10 cellular contexts compared by ENCODE assay signal in genomic region chr17:43018932-43019331, GRCh38. TPM values are rescaled to one million over a fixed set of nuclear protein-coding genes. Genes with fewer than 3 reads are reported as not detected.
DNase-seq lines count a peak whose midpoint lies in the region; ATAC-seq and TF ChIP-seq lines count a peak whose summit lies in the region.
"Had no signal": no experiment of that assay in that cellular context is flagged by ENCODE, and none has a peak within 500 bp of the region (broad histone marks: within the 10 kb centered on the region; RNA-seq: fewer than 3 reads in every experiment).

No MANE protein-coding gene starts in this region.

- peak overlapping the region; percentile 72 to 91 (median 84) for H3K27ac Mint-ChIP-seq in CD14-positive monocyte
- H3K27ac Mint-ChIP-seq in dendritic cell treated with granulocyte-macrophage colony-stimulating factor and Interleukin-4, amounts not matched to agents 40 ng/mL and 50 ng/mL, for 4 days = peak overlapping the region; percentile 69

- TF ChIP-seq CTCF in CD14-positive monocyte (IDR thresholded peaks at IDR 0.05) (no peak), NB4 (IDR thresholded peaks at IDR 0.05; ENCODE audit: low read depth, low read length) (no peak), neutrophil (IDR thresholded peaks at IDR 0.05) (no peak)

- H3K4me1 Mint-ChIP-seq in CD14-positive monocyte = peaks cover 59% of the 10 kb centered on the region
- H3K4me1 Mint-ChIP-seq in dendritic cell treated with granulocyte-macrophage colony-stimulating factor and Interleukin-4, amounts not matched to agents 40 ng/mL and 50 ng/mL, for 4 days (ENCODE audit: low read depth) = peaks cover 62% of the 10 kb centered on the region

- H3K27me3 Mint-ChIP-seq in CD14-positive monocyte (ENCODE audit: low read depth in 3 of 3) = peaks cover 0 to 4% (median 0%) of the 10 kb centered on the region in 3 donors
- H3K27me3 Mint-ChIP-seq in dendritic cell treated with granulocyte-macrophage colony-stimulating factor and Interleukin-4, amounts not matched to agents 40 ng/mL and 50 ng/mL, for 4 days = no peaks in the 10 kb centered on the region

- ATAC-seq in HG02981 (IDR thresholded peaks at IDR 0.05; ENCODE audit: unreplicated experiment) (no peak), esophagus mucosa (no peak)

- DNase-seq in CD14-positive monocyte (ENCODE audit: low spot score) = no peak
- peak; percentile 86 for DNase-seq in NB4 (ENCODE audit: low read depth)
- no peak for DNase-seq in Ammon's horn (ENCODE audit: low spot score)
- no peak for DNase-seq in stimulated activated naive CD4-positive, alpha-beta T cell treated with Interleukin-2 at 50 U/mL for 16 hours (lab: John Stamatoyannopoulos, UW)

- no peaks in the 10 kb centered on the region for H3K9me3 Mint-ChIP-seq in CD14-positive monocyte
- H3K9me3 Mint-ChIP-seq in dendritic cell treated with granulocyte-macrophage colony-stimulating factor and Interleukin-4, amounts not matched to agents 40 ng/mL and 50 ng/mL, for 4 days = no peaks in the 10 kb centered on the region
- H3K9me3 Mint-ChIP-seq: activated CD4-positive, alpha-beta T cell treated with anti-CD3 and anti-CD28 coated beads, Interleukin-2, amount 10 ng/mL, durations not matched to agents 7 days and 5 days; stimulated activated effector memory CD8-positive, alpha-beta T cell treated with anti-CD3 and anti-CD28 coated beads, Interleukin-12 subunit alpha, Interleukin-12 subunit beta, amount 100 ng/mL, for 72 hours had no signal

- no peaks in the 10 kb centered on the region for H3K9me3 ChIP-seq in neutrophil

- H3K36me3 Mint-ChIP-seq in CD14-positive monocyte = peaks cover 27% of the 10 kb centered on the region in 2 donors
- H3K36me3 Mint-ChIP-seq in dendritic cell treated with granulocyte-macrophage colony-stimulating factor and Interleukin-4, amounts not matched to agents 40 ng/mL and 50 ng/mL, for 4 days (ENCODE audit: low read depth) = peaks cover 81% of the 10 kb centered on the region

- peaks cover 67 to 70% of the 10 kb centered on the region in 2 experiments for H3K4me1 ChIP-seq in neutrophil (ENCODE audit: control insufficient read depth in 1 of 2, insufficient read depth in 1 of 2, low read depth in 1 of 2, low read length in 1 of 2)

- H3K27me3 ChIP-seq in neutrophil = no peaks in the 10 kb centered on the region

- H3K4me3 ChIP-seq in NB4 (ENCODE audit: low read depth, low read length) (peak overlapping the region; percentile 25), neutrophil (ENCODE audit: low read depth in 1 of 2, low read length in 1 of 2) (peak overlapping the region in 1 of 2 experiments; percentile 3)

- no peak for TF ChIP-seq POLR2A in NB4 (IDR thresholded peaks at IDR 0.05; ENCODE audit: extremely low read depth, insufficient read length)

- intact Hi-C loops in CD14-positive monocyte (cut with micrococcal nuclease) = loop anchor here in 1 of 2 donors (10.0 kb wide), 1 partner anchor 106 kb away; the partner anchor contains the start of gene BRCA1
- intact Hi-C loops in dendritic cell treated with granulocyte-macrophage colony-stimulating factor and Interleukin-4, amounts not matched to agents 40 ng/mL and 50 ng/mL, for 4 days (cut with micrococcal nuclease) = no loop called here

- peak overlapping the region; percentile 25 to 54 for H3K4me3 Mint-ChIP-seq in CD14-positive monocyte
- no peak overlapping the region for H3K4me3 Mint-ChIP-seq in dendritic cell treated with granulocyte-macrophage colony-stimulating factor and Interleukin-4, amounts not matched to agents 40 ng/mL and 50 ng/mL, for 4 days
- H3K4me3 Mint-ChIP-seq: activated CD4-positive, alpha-beta T cell treated with anti-CD3 and anti-CD28 coated beads, Interleukin-2, amount 10 ng/mL, durations not matched to agents 7 days and 5 days had no signal

- peaks cover 28% of the 10 kb centered on the region for H3K36me3 ChIP-seq in neutrophil

- H3K27ac ChIP-seq in neutrophil = peak overlapping the region; percentile 74

RNA-seq across cellular contexts. Expression of gene VAT1, which starts 3.3 kb away (rescaled TPM):
- 10 to 100 TPM; 38.0 to 39.5 TPM for polyA plus RNA-seq in CD14-positive monocyte
- total RNA-seq in esophagus mucosa = 83.5 TPM

RNA-seq across cellular contexts. Expression of gene RND2, which starts 6.1 kb away (rescaled TPM):
- polyA plus RNA-seq in CD14-positive monocyte = not detected
- 0.16 TPM for total RNA-seq in esophagus mucosa

RNA-seq across cellular contexts. Expression of gene IFI35, which starts 12.3 kb away (rescaled TPM):
- polyA plus RNA-seq in CD14-positive monocyte = 100 to 1,000 TPM; 106 to 152 TPM
- total RNA-seq in esophagus mucosa = 7.7 TPM

RNA-seq across cellular contexts. Expression of gene RPL27, which starts 20.7 kb away (rescaled TPM):
- 1,000 to 10,000 TPM; 1,073 to 1,232 TPM for polyA plus RNA-seq in CD14-positive monocyte
- total RNA-seq in esophagus mucosa = 1,265 TPM

RNA-seq across cellular contexts. Expression of gene RUNDC1, which starts 38.6 kb away (rescaled TPM):
- 10 to 100 TPM in 1 of 2 donors, 1 to 10 TPM in 1; 7.5 to 10.3 TPM for polyA plus RNA-seq in CD14-positive monocyte
- total RNA-seq in esophagus mucosa = 5.8 TPM
